In the genomic region with DNA sequence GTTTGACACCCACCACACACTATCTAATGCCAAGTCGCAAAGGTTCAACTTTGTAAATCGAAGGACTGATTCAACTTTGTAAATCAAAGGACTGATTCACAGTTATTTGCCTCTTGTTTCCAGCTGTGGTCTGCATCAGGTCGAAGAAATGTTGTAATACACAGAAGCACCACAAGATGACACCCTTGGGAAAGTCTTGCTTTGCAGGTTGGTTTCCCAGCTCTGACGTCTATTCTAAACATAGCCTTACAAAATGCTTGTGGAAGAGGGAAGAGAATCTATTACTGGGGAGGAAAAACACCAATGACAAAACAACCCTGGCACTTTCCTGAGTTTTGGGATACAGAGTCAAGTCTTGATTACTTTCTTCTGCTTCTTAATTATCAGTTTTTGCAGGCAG, we compare ENCODE assay signal across 8 cellular contexts. TPM values are rescaled to one million over a fixed set of nuclear protein-coding genes. Genes with fewer than 3 reads are reported as not detected.
A peak's percentile ranks its signal among the peaks of the same experiment; 100 is the strongest.
DNase-seq lines count a peak whose midpoint lies in the region; ATAC-seq and TF ChIP-seq lines count a peak whose summit lies in the region.

No MANE protein-coding gene starts in this region.

- H3K27ac Mint-ChIP-seq in activated CD4-positive, alpha-beta T cell treated with anti-CD3 and anti-CD28 coated beads, Interleukin-2, amount 10 ng/mL, durations not matched to agents 24 days and 14 days: no peak overlapping the region
- peak overlapping the region in 1 of 6 donors; percentile 23 for H3K27ac Mint-ChIP-seq in naive B cell

- DNase-seq in A172 (ENCODE audit: low spot score) (peak; percentile 76), GM10266 (ENCODE audit: extremely low spot score) (peak; percentile 32), NCI-H460 (ENCODE audit: extremely low read depth, low read depth) (peak; percentile 76), erythroblast (lab: John Stamatoyannopoulos, UW) (peak; percentile 46 to 68), naive B cell (peak; percentile 43)
- DNase-seq in activated CD4-positive, alpha-beta T cell treated with anti-CD3 and anti-CD28 coated beads, Interleukin-2, amount 10 ng/mL, durations not matched to agents 24 days and 14 days: peak; percentile 86

- TF ChIP-seq CTCF in GM10266 (IDR thresholded peaks at IDR 0.05; ENCODE audit: control insufficient read depth, insufficient read depth, low read depth, missing control alignments): peak; percentile 61

- H3K9me3 Mint-ChIP-seq in activated CD4-positive, alpha-beta T cell treated with anti-CD3 and anti-CD28 coated beads, Interleukin-2, amount 10 ng/mL, durations not matched to agents 24 days and 14 days: no peaks in the 10 kb centered on the region
- H3K9me3 Mint-ChIP-seq in naive B cell: peaks cover 0 to 2% (median 0%) of the 10 kb centered on the region in 7 donors

- H3K27me3 Mint-ChIP-seq in activated CD4-positive, alpha-beta T cell treated with anti-CD3 and anti-CD28 coated beads, Interleukin-2, amount 10 ng/mL, durations not matched to agents 24 days and 14 days: peaks cover 10% of the 10 kb centered on the region
- H3K27me3 Mint-ChIP-seq in naive B cell: peaks cover 5 to 37% (median 9%) of the 10 kb centered on the region in 3 donors

- H3K4me1 Mint-ChIP-seq in activated CD4-positive, alpha-beta T cell treated with anti-CD3 and anti-CD28 coated beads, Interleukin-2, amount 10 ng/mL, durations not matched to agents 24 days and 14 days: peaks cover 2% of the 10 kb centered on the region
- no peaks in the 10 kb centered on the region for H3K4me1 Mint-ChIP-seq in naive B cell

- intact Hi-C loops in activated CD4-positive, alpha-beta T cell treated with anti-CD3 and anti-CD28 coated beads, Interleukin-2, amount 10 ng/mL, durations not matched to agents 24 days and 14 days (cut with micrococcal nuclease): loop anchor here (1.0 kb wide), 1 partner anchor 104 kb away; no protein-coding TSS in a partner anchor

- no peaks in the 10 kb centered on the region for H3K36me3 Mint-ChIP-seq in activated CD4-positive, alpha-beta T cell treated with anti-CD3 and anti-CD28 coated beads, Interleukin-2, amount 10 ng/mL, durations not matched to agents 24 days and 14 days (ENCODE audit: low read depth)
- H3K36me3 Mint-ChIP-seq in naive B cell: no peaks in the 10 kb centered on the region

- no peak overlapping the region for H3K4me3 Mint-ChIP-seq in activated CD4-positive, alpha-beta T cell treated with anti-CD3 and anti-CD28 coated beads, Interleukin-2, amount 10 ng/mL, durations not matched to agents 24 days and 14 days
- H3K4me3 Mint-ChIP-seq in naive B cell: no peak overlapping the region

- no peak for TF ChIP-seq POLR2A in erythroblast (IDR thresholded peaks at IDR 0.05; ENCODE audit: low read length)

- ATAC-seq in HG03196 (IDR thresholded peaks at IDR 0.05; ENCODE audit: unreplicated experiment) (peak; percentile 67), naive B cell (ENCODE audit: low read depth in 2 of 2) (peak; percentile 66 to 70), HG03439 (IDR thresholded peaks at IDR 0.05; ENCODE audit: unreplicated experiment) (no peak)

RNA-seq across cellular contexts. Expression of gene SUPT20HL1, which starts 35.3 kb away (rescaled TPM):
- total RNA-seq in A172 (2014; rRNA removed; shearing (Covaris generic)): not detected in 2 replicates
- not detected in 2 replicates for total RNA-seq in NCI-H460 (2014; rRNA removed; shearing (Covaris generic))
- polyA plus RNA-seq in NCI-H460 (2014; cell fraction: nucleus; rRNA removed): not detected in 2 replicates
- not detected in 2 replicates for total RNA-seq in activated CD4-positive, alpha-beta T cell treated with anti-CD3 and anti-CD28 coated beads, Interleukin-2, amount 10 ng/mL, durations not matched to agents 24 days and 14 days
- polyA plus RNA-seq in naive B cell (ENCODE audit: low read depth in 6 of 6): not detected

Comparison
In these comparisons a context has a peak if more than half of its experiments do, and no peak if none do; other contexts are left out.
1. DNase-seq: peak in every context shown above with its lines; median percentile 86 in activated CD4-positive, alpha-beta T cell treated with anti-CD3 and anti-CD28 coated beads, Interleukin-2, amount 10 ng/mL, durations not matched to agents 24 days and 14 days; 76 in A172; 76 in NCI-H460; 57 in erythroblast; 43 in naive B cell; 32 in GM10266.